Comparison of ENCODE assay signal across 8 cellular contexts in genomic region chrX:134807039-134807729, GRCh38. TPM values are rescaled to one million over a fixed set of nuclear protein-coding genes. Genes with fewer than 3 reads are reported as not detected.
DNase-seq lines count a peak whose midpoint lies in the region; ATAC-seq, FAIRE-seq and TF ChIP-seq lines count a peak whose summit lies in the region.

No MANE protein-coding gene starts in this region.

- peak overlapping the region; percentile 77 for H3K4me2 ChIP-seq in keratinocyte (ENCODE audit: control insufficient read depth, extremely low read depth, insufficient read depth, low read depth, low read length)

- no peaks in the 10 kb centered on the region for H3K36me3 ChIP-seq in keratinocyte (ENCODE audit: control insufficient read depth in 2 of 2, extremely low read depth in 1 of 2, insufficient read depth in 2 of 2, low read length in 2 of 2)

- no peaks in the 10 kb centered on the region for H3K9me3 ChIP-seq in keratinocyte (ENCODE audit: control insufficient read depth, low read depth, low read length)

- no peaks in the 10 kb centered on the region for H3K4me1 ChIP-seq in keratinocyte (ENCODE audit: control insufficient read depth, extremely low read depth, insufficient read depth, low read length)

- peak overlapping the region; percentile 94 for H2AFZ ChIP-seq in keratinocyte (ENCODE audit: control insufficient read depth, low read length)

- peak overlapping the region; percentile 61 for H3K27ac ChIP-seq in keratinocyte (ENCODE audit: control insufficient read depth, insufficient read depth, low read length)

- TF ChIP-seq CTCF in keratinocyte (optimal IDR thresholded peaks at IDR 0.05 in 1 of 3, IDR thresholded peaks at IDR 0.05 in 1 of 3, conservative IDR thresholded peaks at IDR 0.05 in 1 of 3; ENCODE audit: extremely low read depth in 1 of 3, insufficient read depth in 2 of 3, low read length in 3 of 3), result no peak

- H3K9ac ChIP-seq in keratinocyte (ENCODE audit: control insufficient read depth, extremely low read depth, insufficient read depth, low read length), result peak overlapping the region; percentile 72

- DNase-seq in AG20443 (ENCODE audit: low spot score) (peak; percentile 85), NCI-H345 treated with DMSO at 0.1 percent for 48 hours (lab: John Stamatoyannopoulos, UW; ENCODE audit: unreplicated experiment) (peak; percentile 83), cerebellar nuclear complex (lab: John Stamatoyannopoulos, UW) (peak; percentile 36 to 61), keratinocyte (ENCODE audit: low read depth, low spot score) (peak; percentile 45)
- DNase-seq in stimulated activated CD4-positive, alpha-beta T cell treated with anti-CD3 and anti-CD28 coated beads, Interleukin-12 subunit alpha, Interleukin-12 subunit beta, amount 100 ng/mL, for 48 hours (ENCODE audit: low read depth in 2 of 3, low spot score in 1 of 3), result peak; percentile 70 to 78 (median 77)

- H3K4me3 ChIP-seq in keratinocyte (ENCODE audit: control insufficient read depth in 2 of 3, extremely low read depth in 1 of 3, insufficient read depth in 2 of 3, low read depth in 1 of 3, low read length in 3 of 3), result peak overlapping the region; percentile 52 to 87 (median 79)

- no peaks in the 10 kb centered on the region for H3K27me3 ChIP-seq in keratinocyte (ENCODE audit: control insufficient read depth, extremely low read depth, insufficient read depth, low read length)

- H3K79me2 ChIP-seq in keratinocyte (ENCODE audit: control insufficient read depth, insufficient read depth, low read length), result no peaks in the 10 kb centered on the region

- peak; percentile 89 for ATAC-seq in GM19043 (IDR thresholded peaks at IDR 0.05; ENCODE audit: low read depth, unreplicated experiment)
- peak; percentile 83 for ATAC-seq in HG03342 (IDR thresholded peaks at IDR 0.05; ENCODE audit: unreplicated experiment)
- ATAC-seq in activated CD4-positive, CD25-positive, alpha-beta regulatory T cell treated with anti-CD3 and anti-CD28 coated beads, Interleukin-2, amount 50 U/mL, for 24 hours, result peak; percentile 91 to 93

- dilution Hi-C loops in keratinocyte (cut with MboI; ENCODE audit: extremely low pct_ligation_motif_present, low sequenced_read_pairs), result no loop called here

- no peaks in the 10 kb centered on the region for H3K9me1 ChIP-seq in keratinocyte (ENCODE audit: control insufficient read depth, extremely low read depth, insufficient read depth, low read length)

- peak; percentile 26 for FAIRE-seq in keratinocyte (lab: Jason Lieb, UNC)

- H4K20me1 ChIP-seq in keratinocyte (ENCODE audit: control insufficient read depth, extremely low read depth, insufficient read depth, low read length), result no peaks in the 10 kb centered on the region

RNA-seq across cellular contexts. Expression of gene PABIR2, which starts 10.2 kb away (rescaled TPM):
- 16.4 to 24.1 TPM (median 18.4 TPM) in 3 replicates for polyA plus RNA-seq in keratinocyte
- polyA plus RNA-seq in keratinocyte (2011; ENCODE audit: low read depth), result 11.7 TPM
- 11.5 and 19.0 TPM in 2 replicates for polyA plus RNA-seq in keratinocyte (2011; cell fraction: cytosol; rRNA removed)
- 52.6 and 55.0 TPM in 2 replicates for polyA plus RNA-seq in keratinocyte (2011; cell fraction: nucleus; rRNA removed)
- polyA plus RNA-seq in keratinocyte (2012; ENCODE audit: low replicate concordance), result 12.5 and 13.1 TPM in 2 replicates
- polyA minus RNA-seq in keratinocyte, result 9.9 to 21.4 TPM (median 18.7 TPM) in 3 replicates
- 10.9 TPM for polyA minus RNA-seq in keratinocyte (2011; cell fraction: cytosol; rRNA and poly(A)+ RNA removed)
- 4.5 and 14.2 TPM in 2 replicates for polyA minus RNA-seq in keratinocyte (2011; cell fraction: nucleus; rRNA and poly(A)+ RNA removed)

Comparison
In these comparisons a context has a peak if more than half of its experiments do, and no peak if none do; other contexts are left out.
1. Peak in every context shown above with its lines: DNase-seq, ATAC-seq, H3K4me3 ChIP-seq and H3K27ac ChIP-seq.